Comparison of ENCODE assay signal across 29 cellular contexts in the genomic region with DNA sequence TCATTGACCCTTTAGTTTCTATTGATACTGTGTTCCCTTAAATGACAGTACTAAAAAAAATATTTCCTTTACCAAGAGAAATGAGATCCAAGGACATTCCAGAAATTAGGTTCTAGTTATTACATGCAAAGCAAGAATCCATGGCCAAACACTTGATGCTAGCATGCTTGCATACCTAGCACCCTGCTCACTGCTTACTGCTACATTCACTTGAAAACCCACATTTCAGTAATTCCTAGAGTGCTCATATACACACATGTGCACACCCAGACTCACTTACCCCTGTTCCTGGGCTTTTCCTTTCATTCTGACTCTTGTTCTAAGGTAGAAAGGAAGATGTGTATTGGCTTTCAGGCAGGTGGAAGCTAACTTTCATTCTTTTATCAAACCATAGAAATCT.
"Had no signal": no experiment of that assay in that cellular context is flagged by ENCODE, and none has a peak within 500 bp of the region (broad histone marks: within the 10 kb centered on the region; RNA-seq: fewer than 3 reads in every experiment).

No MANE protein-coding gene starts in this region.

- DNase-seq: activated B cell treated with CpG ODN at 0.5 μM for 24 hours; activated CD4-positive, alpha-beta T cell treated with anti-CD3 and anti-CD28 coated beads for 48 hours; activated CD4-positive, alpha-beta T cell treated with anti-CD3 and anti-CD28 coated beads, Interleukin-2, amount 50 U/mL, for 1 hour; activated CD4-positive, alpha-beta T cell treated with anti-CD3 and anti-CD28 coated beads, Interleukin-2, amount 50 U/mL, for 48 hours; activated CD8-positive, alpha-beta memory T cell treated with anti-CD3 and anti-CD28 coated beads for 24 hours; activated CD8-positive, alpha-beta T cell treated with anti-CD3 and anti-CD28 coated beads for 36 hours; activated effector memory CD4-positive, alpha-beta T cell treated with Interleukin-2 at 50 U/mL for 16 hours; activated gamma-delta T cell treated with Interleukin-2 at 50 U/mL for 16 hours; activated naive CD4-positive, alpha-beta T cell treated with anti-CD3 and anti-CD28 coated beads, Interleukin-2, amount 50 U/mL, for 16 hours; activated naive CD4-positive, alpha-beta T cell treated with Interleukin-2 at 50 U/mL for 16 hours; activated T-cell treated with anti-CD3 and anti-CD28 coated beads, Interleukin-2, amount 50 U/mL, for 4 hours; amniotic stem cell; anterior cingulate cortex; brain microvascular endothelial cell; effector CD4-positive, alpha-beta T cell; effector memory CD8-positive, alpha-beta T cell; esophagus squamous epithelium; foreskin melanocyte; heart right ventricle; T-helper 17 cell; T1000; WERI-Rb-1 had no signal

- H3K4me1 ChIP-seq: gastroesophageal sphincter had no signal

- H3K27ac ChIP-seq: brain microvascular endothelial cell, coronary artery, epithelial cell of prostate, esophagus squamous epithelium, gastroesophageal sphincter, heart right ventricle, WERI-Rb-1 had no signal

- H3K9me3 ChIP-seq: esophagus squamous epithelium, gastroesophageal sphincter, heart right ventricle had no signal

- H3K36me3 ChIP-seq: brain microvascular endothelial cell, esophagus squamous epithelium, gastroesophageal sphincter, heart right ventricle, WERI-Rb-1 had no signal

- ATAC-seq: activated CD4-positive, CD25-positive, alpha-beta regulatory T cell treated with anti-CD3 and anti-CD28 coated beads, Interleukin-2, amount 50 U/mL, for 24 hours; activated CD8-positive, alpha-beta T cell treated with anti-CD3 and anti-CD28 coated beads for 36 hours; activated T-cell treated with anti-CD3 and anti-CD28 coated beads, Interleukin-2, amount 50 U/mL, for 4 hours; activated T-helper 17 cell treated with anti-CD3 and anti-CD28 coated beads, Interleukin-2, amount 50 U/mL, for 72 hours; effector memory CD8-positive, alpha-beta T cell; gastroesophageal sphincter; heart right ventricle; T-helper 17 cell had no signal

- FAIRE-seq: astrocyte, bronchial epithelial cell had no signal

- H3K4me3 ChIP-seq: coronary artery, esophagus squamous epithelium, gastroesophageal sphincter, heart right ventricle had no signal

- H3K27me3 ChIP-seq: brain microvascular endothelial cell, esophagus squamous epithelium, gastroesophageal sphincter, heart right ventricle had no signal
